In the genomic region with DNA sequence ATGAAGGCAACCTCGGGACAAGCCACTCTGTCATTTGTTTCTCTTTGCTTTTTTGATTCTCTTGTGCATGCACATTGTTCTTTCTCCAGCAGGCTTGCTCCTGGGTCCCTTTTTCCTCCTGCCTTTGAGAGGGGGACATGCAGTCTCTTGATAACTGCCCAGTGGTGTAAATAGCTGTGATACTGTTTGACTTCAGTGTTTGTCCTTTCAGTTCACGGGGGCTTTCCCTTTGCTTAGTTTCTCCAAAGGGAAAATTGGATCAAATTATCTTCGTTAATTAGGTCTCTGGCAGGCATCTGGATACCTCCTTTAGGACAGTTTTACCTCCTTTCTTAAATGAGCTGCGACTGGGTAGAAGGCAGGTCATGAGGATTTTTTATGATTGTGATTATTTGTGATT, we compare ENCODE assay signal across 27 cellular contexts.
"Had no signal": no experiment of that assay in that cellular context is flagged by ENCODE, and none has a peak within 500 bp of the region (broad histone marks: within the 10 kb centered on the region; RNA-seq: fewer than 3 reads in every experiment).

No MANE protein-coding gene starts in this region.

- H3K27ac Mint-ChIP-seq: activated CD4-positive, alpha-beta T cell treated with anti-CD3 and anti-CD28 coated beads for 36 hours; activated naive CD4-positive, alpha-beta T cell treated with anti-CD3 and anti-CD28 coated beads, Interleukin-2, amount 50 U/mL, for 72 hours; activated T-helper 2 cell treated with anti-CD3 and anti-CD28 coated beads, Interferon-gamma antibody, Interleukin-2, Interleukin-4, amounts not matched to agents 10 μg/mL and 5 μg/mL and 100 μg/mL, durations not matched to agents 14 hours and 24 hours and 36 hours; T-helper 2 cell treated with Interferon-gamma antibody and Interleukin-4, amounts not matched to agents 5 μg/mL and 100 μg/mL, for 36 hours had no signal

- H3K4me1 ChIP-seq: colonic mucosa, gastrocnemius medialis, pancreas, right atrium auricular region, suprapubic skin had no signal

- H3K79me2 ChIP-seq: hepatocyte had no signal

- H3K4me3 Mint-ChIP-seq: activated CD4-positive, alpha-beta T cell treated with anti-CD3 and anti-CD28 coated beads for 36 hours; naive B cell; T-helper 2 cell treated with Interferon-gamma antibody and Interleukin-4, amounts not matched to agents 5 μg/mL and 100 μg/mL, for 36 hours had no signal

- H3K36me3 ChIP-seq: colonic mucosa had no signal

- H3K27me3 ChIP-seq: colonic mucosa, gastrocnemius medialis, hepatocyte, pancreas, right atrium auricular region, suprapubic skin, tibial artery had no signal

- H3K27ac ChIP-seq: colonic mucosa, gastrocnemius medialis, hepatocyte, pancreas, right atrium auricular region, suprapubic skin, tibial artery had no signal

- FAIRE-seq: bronchial epithelial cell, keratinocyte, pancreas had no signal

- DNase-seq: activated CD4-positive, alpha-beta T cell treated with anti-CD3 and anti-CD28 coated beads for 36 hours; activated CD4-positive, alpha-beta T cell treated with anti-CD3 and anti-CD28 coated beads, Interleukin-2, amount 50 U/mL, for 4 hours; activated CD4-positive, CD25-positive, alpha-beta regulatory T cell; activated CD8-positive, alpha-beta memory T cell treated with anti-CD3 and anti-CD28 coated beads for 24 hours; activated naive CD4-positive, alpha-beta T cell; cerebellar nuclear complex; colonic mucosa; effector CD8-positive, alpha-beta T cell; erythroblast; gastrocnemius medialis; left cardiac atrium; left ventricle myocardium superior; naive B cell; nucleus accumbens; pancreas; stimulated activated CD4-positive, alpha-beta T cell treated with anti-CD3 and anti-CD28 coated beads, Interleukin-15, amount 100 ng/mL, for 24 hours; stimulated activated naive CD4-positive, alpha-beta T cell; T-helper 1 cell; tibial artery had no signal

- H3K9me3 ChIP-seq: colonic mucosa, gastrocnemius medialis, pancreas, right atrium auricular region, suprapubic skin, tibial artery had no signal

- H3K4me1 Mint-ChIP-seq: activated CD4-positive, alpha-beta T cell treated with anti-CD3 and anti-CD28 coated beads for 36 hours had no signal

- H2AFZ ChIP-seq: hepatocyte had no signal

- H3K27me3 Mint-ChIP-seq: activated CD4-positive, alpha-beta T cell treated with anti-CD3 and anti-CD28 coated beads for 36 hours; naive B cell had no signal

- ATAC-seq: activated CD4-positive, alpha-beta T cell treated with anti-CD3 and anti-CD28 coated beads for 36 hours; activated naive CD4-positive, alpha-beta T cell treated with anti-CD3 and anti-CD28 coated beads, Interleukin-2, amount 50 U/mL, for 72 hours; gastrocnemius medialis; left cardiac atrium; left ventricle myocardium superior; pancreas had no signal

- H3K4me2 ChIP-seq: hepatocyte had no signal

- H3K4me3 ChIP-seq: colonic mucosa, gastrocnemius medialis, hepatocyte, pancreas, right atrium auricular region, suprapubic skin, tibial artery had no signal

- H3K9me3 Mint-ChIP-seq: activated naive CD4-positive, alpha-beta T cell treated with anti-CD3 and anti-CD28 coated beads, Interleukin-2, amount 50 U/mL, for 72 hours; activated T-helper 2 cell treated with anti-CD3 and anti-CD28 coated beads, Interferon-gamma antibody, Interleukin-2, Interleukin-4, amounts not matched to agents 10 μg/mL and 5 μg/mL and 100 μg/mL, durations not matched to agents 14 hours and 24 hours and 36 hours; T-helper 2 cell treated with Interferon-gamma antibody and Interleukin-4, amounts not matched to agents 5 μg/mL and 100 μg/mL, for 36 hours had no signal
